In the genomic region with DNA sequence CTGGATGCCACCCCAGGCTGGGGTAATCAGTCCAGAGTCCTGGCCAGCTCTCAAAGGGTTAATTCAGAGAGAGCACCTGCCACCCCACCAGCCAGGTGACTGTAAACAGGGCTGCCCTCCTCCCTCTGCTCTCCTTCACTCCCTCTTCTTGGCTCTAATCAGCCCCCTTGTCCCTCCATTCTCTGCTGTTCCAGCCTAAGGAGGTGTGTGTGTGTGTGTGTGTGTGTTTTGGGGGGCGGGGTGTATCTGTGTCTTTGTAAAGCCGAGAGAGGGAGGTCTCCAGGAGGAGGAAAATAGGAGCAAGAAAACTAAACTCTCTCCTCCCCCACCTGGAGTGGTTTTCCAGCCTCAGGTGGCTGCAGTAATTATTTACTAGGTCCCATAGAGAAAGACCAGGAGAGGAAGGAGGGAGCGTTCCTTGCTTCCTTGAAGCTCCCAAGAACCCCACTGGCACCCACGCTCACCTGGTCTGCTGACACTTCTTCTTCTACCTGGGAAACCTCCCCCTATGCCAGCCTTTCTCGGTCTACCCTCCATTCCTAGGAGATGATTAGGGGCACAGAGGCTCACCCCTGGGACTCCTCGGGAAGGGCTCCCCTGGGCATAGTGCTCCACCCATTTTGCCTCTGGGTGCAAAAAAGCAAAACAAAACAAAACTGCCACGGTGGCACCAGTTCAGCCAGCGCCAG, we compare ENCODE assay signal across 11 cellular contexts. TPM values are rescaled to one million over a fixed set of nuclear protein-coding genes. Genes with fewer than 3 reads are reported as not detected.
A peak's percentile ranks its signal among the peaks of the same experiment; 100 is the strongest.
DNase-seq lines count a peak whose midpoint lies in the region; ATAC-seq and TF ChIP-seq lines count a peak whose summit lies in the region.
"Had no signal": no experiment of that assay in that cellular context is flagged by ENCODE, and none has a peak within 500 bp of the region (broad histone marks: within the 10 kb centered on the region; RNA-seq: fewer than 3 reads in every experiment).

No MANE protein-coding gene starts in this region.

- no peaks in the 10 kb centered on the region for H3K27me3 Mint-ChIP-seq in activated T-helper 17 cell treated with anti-CD3 and anti-CD28 coated beads, Interleukin-2, amount 50 U/mL, for 72 hours
- H3K27me3 Mint-ChIP-seq in progenitor cell of endocrine pancreas, result no peaks in the 10 kb centered on the region
- H3K27me3 Mint-ChIP-seq: brain had no signal

- peak overlapping the region; percentile 16 for H3K27ac Mint-ChIP-seq in activated T-helper 17 cell treated with anti-CD3 and anti-CD28 coated beads, Interleukin-2, amount 50 U/mL, for 72 hours
- peak overlapping the region; percentile 93 for H3K27ac Mint-ChIP-seq in progenitor cell of endocrine pancreas

- ATAC-seq in activated T-helper 17 cell treated with anti-CD3 and anti-CD28 coated beads, Interleukin-2, amount 50 U/mL, for 72 hours (replicated peaks), result peak; percentile 17

- peaks cover 16% of the 10 kb centered on the region for H3K4me1 Mint-ChIP-seq in activated T-helper 17 cell treated with anti-CD3 and anti-CD28 coated beads, Interleukin-2, amount 50 U/mL, for 72 hours
- peaks cover 32% of the 10 kb centered on the region for H3K4me1 Mint-ChIP-seq in progenitor cell of endocrine pancreas (ENCODE audit: low read depth)
- H3K4me1 Mint-ChIP-seq: brain had no signal

- DNase-seq in NCI-H2107 treated with DMSO at 0.1 percent for 48 hours (lab: John Stamatoyannopoulos, UW; ENCODE audit: unreplicated experiment), result peak; percentile 69
- no peak for DNase-seq in NCI-H2107 (lab: John Stamatoyannopoulos, UW)
- no peak for DNase-seq in progenitor cell of endocrine pancreas (ENCODE audit: low spot score, unreplicated experiment)
- DNase-seq in NCI-H1092 treated with DMSO at 0.1 percent for 48 hours (lab: John Stamatoyannopoulos, UW), result no peak
- DNase-seq in NCI-H345 treated with DMSO at 0.1 percent for 48 hours (lab: John Stamatoyannopoulos, UW; ENCODE audit: unreplicated experiment), result no peak
- DNase-seq: activated CD8-positive, alpha-beta memory T cell treated with anti-CD3 and anti-CD28 coated beads, Interleukin-2, amount 50 U/mL, for 4 hours; GDM1; NCI-H774; stimulated activated CD8-positive, alpha-beta memory T cell treated with anti-CD3 and anti-CD28 coated beads, Interleukin-4, amount 100 ng/mL, for 48 hours had no signal

- peaks cover 14% of the 10 kb centered on the region for H3K36me3 Mint-ChIP-seq in activated T-helper 17 cell treated with anti-CD3 and anti-CD28 coated beads, Interleukin-2, amount 50 U/mL, for 72 hours (ENCODE audit: low read depth)
- peaks cover 13% of the 10 kb centered on the region for H3K36me3 Mint-ChIP-seq in progenitor cell of endocrine pancreas (ENCODE audit: insufficient read depth)

- H3K9me3 Mint-ChIP-seq in activated T-helper 17 cell treated with anti-CD3 and anti-CD28 coated beads, Interleukin-2, amount 50 U/mL, for 72 hours, result no peaks in the 10 kb centered on the region
- no peaks in the 10 kb centered on the region for H3K9me3 Mint-ChIP-seq in progenitor cell of endocrine pancreas (ENCODE audit: low read depth)
- H3K9me3 Mint-ChIP-seq: brain had no signal

- H3K4me3 Mint-ChIP-seq in activated T-helper 17 cell treated with anti-CD3 and anti-CD28 coated beads, Interleukin-2, amount 50 U/mL, for 72 hours, result no peak overlapping the region
- H3K4me3 Mint-ChIP-seq in progenitor cell of endocrine pancreas (ENCODE audit: low read depth), result peak overlapping the region; percentile 52
- H3K4me3 Mint-ChIP-seq: brain had no signal

- no peak for TF ChIP-seq CTCF in progenitor cell of endocrine pancreas (IDR thresholded peaks at IDR 0.05; ENCODE audit: unreplicated experiment)

RNA-seq across cellular contexts. Expression of gene TRIM46, which starts 12.8 kb away (rescaled TPM):
- 10 to 100 TPM; 10.6 to 16.6 TPM for total RNA-seq in activated T-helper 17 cell treated with anti-CD3 and anti-CD28 coated beads, Interleukin-2, amount 50 U/mL, for 72 hours
- total RNA-seq in progenitor cell of endocrine pancreas, result 21.1 and 25.7 TPM in 2 replicates

RNA-seq across cellular contexts. Expression of gene KRTCAP2, which starts 13.3 kb away (rescaled TPM):
- total RNA-seq in activated T-helper 17 cell treated with anti-CD3 and anti-CD28 coated beads, Interleukin-2, amount 50 U/mL, for 72 hours, result 100 to 1,000 TPM; 108 to 166 TPM
- 146 and 149 TPM in 2 replicates for total RNA-seq in progenitor cell of endocrine pancreas

RNA-seq across cellular contexts. Expression of gene THBS3, which starts 21.3 kb away (rescaled TPM):
- total RNA-seq in activated T-helper 17 cell treated with anti-CD3 and anti-CD28 coated beads, Interleukin-2, amount 50 U/mL, for 72 hours, result 10 to 100 TPM; 11.8 to 26.8 TPM
- 46.0 and 52.2 TPM in 2 replicates for total RNA-seq in progenitor cell of endocrine pancreas

RNA-seq across cellular contexts. Expression of gene MTX1, which starts 22.1 kb away (rescaled TPM):
- 10 to 100 TPM; 31.3 to 59.9 TPM for total RNA-seq in activated T-helper 17 cell treated with anti-CD3 and anti-CD28 coated beads, Interleukin-2, amount 50 U/mL, for 72 hours
- 38.1 and 38.7 TPM in 2 replicates for total RNA-seq in progenitor cell of endocrine pancreas

RNA-seq across cellular contexts. Expression of gene DPM3, which starts 46.1 kb away (rescaled TPM):
- total RNA-seq in activated T-helper 17 cell treated with anti-CD3 and anti-CD28 coated beads, Interleukin-2, amount 50 U/mL, for 72 hours, result 10 to 100 TPM; 29.4 to 40.6 TPM
- total RNA-seq in progenitor cell of endocrine pancreas, result 45.6 and 49.3 TPM in 2 replicates
